In genomic region chr4:154743683-154744340, GRCh38 we compare ENCODE assay signal across 9 cellular contexts. TPM values are rescaled to one million over a fixed set of nuclear protein-coding genes. Genes with fewer than 3 reads are reported as not detected.
DNase-seq lines count a peak whose midpoint lies in the region; ATAC-seq and TF ChIP-seq lines count a peak whose summit lies in the region.
"Had no signal": no experiment of that assay in that cellular context is flagged by ENCODE, and none has a peak within 500 bp of the region (broad histone marks: within the 10 kb centered on the region; RNA-seq: fewer than 3 reads in every experiment).

LRAT (plus strand) TSS chr4:154744000; CDS start chr4:154744327, 327 bp downstream.

- peak; percentile 87 for ATAC-seq in HG02759 (IDR thresholded peaks at IDR 0.05; ENCODE audit: unreplicated experiment)
- ATAC-seq in SK-N-SH treated with all-trans-retinoic acid at 6 μM for 48 hours = peak; percentile 39; the same call in 1 of the 3 replicates
- ATAC-seq in HG03457 (IDR thresholded peaks at IDR 0.05; ENCODE audit: unreplicated experiment) = no peak

- H3K4me3 ChIP-seq in kidney epithelial cell (ENCODE audit: low read depth, low read length) = peak within 1 kb of the TSS; percentile 49

- TF ChIP-seq CTCF in kidney epithelial cell (IDR thresholded peaks at IDR 0.05; ENCODE audit: insufficient read depth, low read length, poor library complexity, severe bottlenecking) = no peak

- H3K27me3 ChIP-seq in kidney epithelial cell (ENCODE audit: control insufficient read depth, insufficient read depth, low read length) = peaks cover 26% of the 10 kb centered on the region

- peak; percentile 71 for DNase-seq in D341Med (ENCODE audit: low spot score)
- peak; percentile 12 for DNase-seq in central memory CD4-positive, alpha-beta T cell
- DNase-seq in kidney epithelial cell (ENCODE audit: low read depth) = no peak
- DNase-seq in stimulated activated CD4-positive, alpha-beta T cell treated with anti-CD3 and anti-CD28 coated beads, Interleukin-12 subunit alpha, Interleukin-12 subunit beta, amount 100 ng/mL, for 48 hours (ENCODE audit: low read depth in 2 of 3, low spot score in 1 of 3) = peak in 2 of 3 donors; percentile 10 to 24
- DNase-seq in inferior parietal cortex (ENCODE audit: extremely low spot score) = no peak

- H3K36me3 ChIP-seq in kidney epithelial cell (ENCODE audit: control insufficient read depth, insufficient read depth, low read length) = no peaks in the 10 kb centered on the region

TF ChIP-seq in SK-N-SH treated with all-trans-retinoic acid at 6 μM for 48 hours, 23 proteins besides CTCF, POLR2A, EP300 and RAD21:
- TF ChIP-seq ZC3H10 (CRISPR knock-in tag; IDR thresholded peaks at IDR 0.05) (no peak), POU6F1 (CRISPR knock-in tag; IDR thresholded peaks at IDR 0.05; ENCODE audit: borderline replicate concordance, low read depth) (no peak), ZFP3 (CRISPR knock-in tag; IDR thresholded peaks at IDR 0.05) (no peak), ZNF70 (CRISPR knock-in tag; IDR thresholded peaks at IDR 0.05) (no peak), BACH2 (CRISPR knock-in tag; IDR thresholded peaks at IDR 0.05; ENCODE audit: borderline replicate concordance) (no peak), CSDC2 (CRISPR knock-in tag; IDR thresholded peaks at IDR 0.05) (no peak), ARNTL (CRISPR knock-in tag; IDR thresholded peaks at IDR 0.05; ENCODE audit: borderline replicate concordance, low read depth) (no peak), ESRRG (CRISPR knock-in tag; IDR thresholded peaks at IDR 0.05) (no peak)

RNA-seq across cellular contexts. Expression of gene LRAT, which starts in this region (rescaled TPM):
- total RNA-seq in kidney epithelial cell = 1.1 and 1.2 TPM in 2 replicates
- total RNA-seq: myocyte had no signal

Comparison
In these comparisons a context has a peak if more than half of its experiments do, and no peak if none do; other contexts are left out.
1. DNase-seq: peak in D341Med (single experiment), central memory CD4-positive, alpha-beta T cell (single experiment) and stimulated activated CD4-positive, alpha-beta T cell treated with anti-CD3 and anti-CD28 coated beads, Interleukin-12 subunit alpha, Interleukin-12 subunit beta, amount 100 ng/mL, for 48 hours (2 of 3); none in kidney epithelial cell (single experiment) and inferior parietal cortex (single experiment).